ENCODE assay signal across 13 cellular contexts in genomic region chr11:81963018-81963417, GRCh38.
A peak's percentile ranks its signal among the peaks of the same experiment; 100 is the strongest.
DNase-seq lines count a peak whose midpoint lies in the region; TF ChIP-seq lines count a peak whose summit lies in the region.
"Had no signal": no experiment of that assay in that cellular context is flagged by ENCODE, and none has a peak within 500 bp of the region (broad histone marks: within the 10 kb centered on the region; RNA-seq: fewer than 3 reads in every experiment).

No MANE protein-coding gene starts in this region.

- no peaks in the 10 kb centered on the region for H3K4me1 Mint-ChIP-seq in progenitor cell of endocrine pancreas (ENCODE audit: low read depth)

- H4K20me1 ChIP-seq in Karpas-422 (ENCODE audit: insufficient read depth, low read depth, low read length) = no peaks in the 10 kb centered on the region

- H3K27me3 ChIP-seq in Karpas-422 (ENCODE audit: low read length) (no peaks in the 10 kb centered on the region), brain microvascular endothelial cell (replicated peaks) (no peaks in the 10 kb centered on the region)
- H3K27me3 ChIP-seq: left lung had no signal

- H3K9me2 ChIP-seq in Karpas-422 (replicated peaks; ENCODE audit: insufficient read depth, low read length) = no peaks in the 10 kb centered on the region

- no peaks in the 10 kb centered on the region for H3K36me3 ChIP-seq in Karpas-422 (ENCODE audit: insufficient read depth, low read length)
- H3K36me3 ChIP-seq in brain microvascular endothelial cell (replicated peaks) = no peaks in the 10 kb centered on the region
- H3K36me3 ChIP-seq: left lung had no signal

- H3K9ac ChIP-seq in Karpas-422 (ENCODE audit: low read length) = no peak overlapping the region

- H3K36me3 Mint-ChIP-seq in progenitor cell of endocrine pancreas (ENCODE audit: insufficient read depth) = no peaks in the 10 kb centered on the region

- H3K27ac ChIP-seq in Karpas-422 (ENCODE audit: low read length) (no peak overlapping the region), brain microvascular endothelial cell (no peak overlapping the region)
- H3K27ac ChIP-seq: left lung had no signal

- TF ChIP-seq CTCF in brain microvascular endothelial cell (IDR thresholded peaks at IDR 0.05; ENCODE audit: low read depth, low read length, missing control alignments) (peak; percentile 18), progenitor cell of endocrine pancreas (IDR thresholded peaks at IDR 0.05; ENCODE audit: unreplicated experiment) (peak; percentile 39)

- no peak overlapping the region for H3K27ac Mint-ChIP-seq in progenitor cell of endocrine pancreas
- H3K27ac Mint-ChIP-seq: dendritic cell treated with granulocyte-macrophage colony-stimulating factor and Interleukin-4, amounts not matched to agents 40 ng/mL and 50 ng/mL, for 4 days had no signal

- H3K4me1 ChIP-seq in Karpas-422 (ENCODE audit: low read length) = no peaks in the 10 kb centered on the region
- H3K4me1 ChIP-seq: left lung had no signal

- H3K4me3 Mint-ChIP-seq in progenitor cell of endocrine pancreas (ENCODE audit: low read depth) = no peak overlapping the region
- H3K4me3 Mint-ChIP-seq: dendritic cell treated with granulocyte-macrophage colony-stimulating factor and Interleukin-4, amounts not matched to agents 40 ng/mL and 50 ng/mL, for 4 days had no signal

- H3K9me3 Mint-ChIP-seq in progenitor cell of endocrine pancreas (ENCODE audit: low read depth) = no peaks in the 10 kb centered on the region
- H3K9me3 Mint-ChIP-seq: dendritic cell treated with granulocyte-macrophage colony-stimulating factor and Interleukin-4, amounts not matched to agents 40 ng/mL and 50 ng/mL, for 4 days had no signal

- H3K4me3 ChIP-seq in Karpas-422 (ENCODE audit: low read length) (no peak overlapping the region), brain microvascular endothelial cell (ENCODE audit: low read depth, low read length) (no peak overlapping the region)
- H3K4me3 ChIP-seq: left lung had no signal

- no peak overlapping the region for H2AFZ ChIP-seq in Karpas-422 (ENCODE audit: low read length)

- DNase-seq in NOMO-1 treated with DMSO at 0.1 percent for 48 hours (lab: John Stamatoyannopoulos, UW; ENCODE audit: unreplicated experiment) (peak; percentile 5), NOMO-1 (lab: John Stamatoyannopoulos, UW; ENCODE audit: unreplicated experiment in 2 of 2) (no peak), Karpas-422 (peak; percentile 63), brain microvascular endothelial cell (no peak), progenitor cell of endocrine pancreas (ENCODE audit: low spot score, unreplicated experiment) (no peak), NCI-H2227 treated with DMSO at 0.1 percent for 48 hours (lab: John Stamatoyannopoulos, UW) (no peak), COR-L47 (lab: John Stamatoyannopoulos, UW) (no peak)
- DNase-seq in activated CD4-positive, CD25-positive, alpha-beta regulatory T cell (lab: John Stamatoyannopoulos, UW) = no peak
- DNase-seq: activated CD4-positive, alpha-beta T cell treated with anti-CD3 and anti-CD28 coated beads for 4 hours; left lung; NCI-H345; stimulated activated CD4-positive, alpha-beta T cell treated with anti-CD3 and anti-CD28 coated beads, Interleukin-1b, Interleukin-23, amount 100 ng/mL, for 48 hours had no signal

- no peak overlapping the region for H3K4me2 ChIP-seq in Karpas-422 (ENCODE audit: low read depth, low read length, poor library complexity, severe bottlenecking)

- in situ Hi-C loops in brain microvascular endothelial cell (cut with HindIII; ENCODE audit: low pct_ligation_motif_present, low sequenced_read_pairs) = no loop called here

- no peaks in the 10 kb centered on the region for H3K27me3 Mint-ChIP-seq in progenitor cell of endocrine pancreas
- H3K27me3 Mint-ChIP-seq: dendritic cell treated with granulocyte-macrophage colony-stimulating factor and Interleukin-4, amounts not matched to agents 40 ng/mL and 50 ng/mL, for 4 days had no signal

- H3K9me3 ChIP-seq in Karpas-422 (ENCODE audit: low read length) = no peaks in the 10 kb centered on the region
- H3K9me3 ChIP-seq: left lung had no signal

- H3K79me2 ChIP-seq in Karpas-422 (ENCODE audit: low read length) = no peaks in the 10 kb centered on the region

Comparison
In these comparisons a context has a peak if more than half of its experiments do, and no peak if none do; other contexts are left out.
1. DNase-seq: peak in NOMO-1 treated with DMSO at 0.1 percent for 48 hours (single experiment) and Karpas-422 (single experiment); none in NOMO-1 (0 of 2), brain microvascular endothelial cell (single experiment), progenitor cell of endocrine pancreas (single experiment), NCI-H2227 treated with DMSO at 0.1 percent for 48 hours (single experiment), COR-L47 (single experiment) and activated CD4-positive, CD25-positive, alpha-beta regulatory T cell (0 of 4).